Comparison of ENCODE assay signal across 8 cellular contexts in genomic region chr18:3447035-3447894, GRCh38. TPM values are rescaled to one million over a fixed set of nuclear protein-coding genes. Genes with fewer than 3 reads are reported as not detected.
DNase-seq lines count a peak whose midpoint lies in the region; ATAC-seq and TF ChIP-seq lines count a peak whose summit lies in the region.

No MANE protein-coding gene starts in this region.

- H3K23ac ChIP-seq in trophoblast cell (ENCODE audit: low read length), result no peak overlapping the region

- H3K4me2 ChIP-seq in trophoblast cell (ENCODE audit: low read length), result peak overlapping the region; percentile 84

- peaks cover 8% of the 10 kb centered on the region; the same call in 1 of the 2 replicates for H3K36me3 Mint-ChIP-seq in HFFc6 (ENCODE audit: low read depth)
- peaks cover 11% of the 10 kb centered on the region for H3K36me3 Mint-ChIP-seq in activated CD8-positive, alpha-beta T cell treated with anti-CD3 and anti-CD28 coated beads for 36 hours (ENCODE audit: low read depth)

- peak overlapping the region; percentile 9 for H2AFZ ChIP-seq in trophoblast cell (ENCODE audit: insufficient read depth, low read length, poor library complexity)

- no peaks in the 10 kb centered on the region for H3K9me3 ChIP-seq in trophoblast cell (ENCODE audit: insufficient read depth, low read depth, low read length)

- no peaks in the 10 kb centered on the region for H3K9me3 Mint-ChIP-seq in HFFc6
- H3K9me3 Mint-ChIP-seq in activated CD8-positive, alpha-beta T cell treated with anti-CD3 and anti-CD28 coated beads for 36 hours, result no peaks in the 10 kb centered on the region

- peak overlapping the region; percentile 39 for H2AK5ac ChIP-seq in trophoblast cell (ENCODE audit: low read length)

- H3K36me3 ChIP-seq in trophoblast cell (ENCODE audit: control insufficient read depth in 1 of 2, insufficient read depth in 2 of 2, low read length in 2 of 2), result peaks cover 0 to 6% of the 10 kb centered on the region in 2 experiments

- H3K4me1 ChIP-seq in trophoblast cell (ENCODE audit: control insufficient read depth in 1 of 2, insufficient read depth in 2 of 2, low read length in 2 of 2), result peaks cover 0 to 4% of the 10 kb centered on the region in 2 experiments

- no peak for ATAC-seq in activated CD8-positive, alpha-beta T cell treated with anti-CD3 and anti-CD28 coated beads for 36 hours
- no peak for ATAC-seq in HG02840 (IDR thresholded peaks at IDR 0.05; ENCODE audit: low FRiP score, unreplicated experiment)

- H3K79me1 ChIP-seq in trophoblast cell (ENCODE audit: low read length), result peaks cover 46% of the 10 kb centered on the region

- no peaks in the 10 kb centered on the region for H3K27me3 ChIP-seq in trophoblast cell (ENCODE audit: insufficient read depth, low read length)

- peak overlapping the region; percentile 94 for H3K27ac ChIP-seq in trophoblast cell (ENCODE audit: low read depth, low read length)

- peaks cover 16% of the 10 kb centered on the region for H3K4me1 Mint-ChIP-seq in HFFc6 (ENCODE audit: low read depth)
- peaks cover 12% of the 10 kb centered on the region for H3K4me1 Mint-ChIP-seq in activated CD8-positive, alpha-beta T cell treated with anti-CD3 and anti-CD28 coated beads for 36 hours (ENCODE audit: low read depth)

- CTCF ChIA-PET in activated CD8-positive, alpha-beta T cell treated with anti-CD3 and anti-CD28 coated beads for 36 hours (lab: Charles Lee), result interaction anchor here (0.7 to 3.5 kb wide), 9 partner anchors 9 to 219 kb away, joined by 3 to 21 read pairs (median 4); no protein-coding TSS in a partner anchor
- CTCF ChIA-PET in GM10248 (lab: Yijun Ruan, JAX), result interaction anchor here (0.9 to 2.1 kb wide), 9 partner anchors 9 to 219 kb away, joined by 3 to 6 read pairs (median 3); no protein-coding TSS in a partner anchor

- H3K9ac ChIP-seq in trophoblast cell (ENCODE audit: low read length), result peak overlapping the region; percentile 67

- peak overlapping the region; percentile 94 for H3K4me3 Mint-ChIP-seq in HFFc6
- peak overlapping the region; percentile 94 for H3K4me3 Mint-ChIP-seq in activated CD8-positive, alpha-beta T cell treated with anti-CD3 and anti-CD28 coated beads for 36 hours

- POLR2A ChIA-PET in activated CD8-positive, alpha-beta T cell treated with anti-CD3 and anti-CD28 coated beads for 36 hours (lab: Charles Lee), result interaction anchor here (0.5 to 3.0 kb wide), 8 partner anchors 12 to 217 kb away, joined by 3 to 11 read pairs (median 4); no protein-coding TSS in a partner anchor
- POLR2A ChIA-PET in GM10248 (lab: Yijun Ruan, JAX), result interaction anchor here (0.6 kb wide), 1 partner anchor 25 kb away, joined by 4 read pairs; no protein-coding TSS in a partner anchor

- peak overlapping the region; percentile 92 for H2BK5ac ChIP-seq in trophoblast cell (ENCODE audit: low read depth, low read length, poor library complexity)

- peak overlapping the region; percentile 71 for H3K14ac ChIP-seq in trophoblast cell (ENCODE audit: low read length)

- H3K4ac ChIP-seq in trophoblast cell (ENCODE audit: low read depth, low read length), result peak overlapping the region; percentile 6

- WGBS in trophoblast cell (ENCODE audit: extremely low coverage, insufficient coverage, insufficient read length), result no CpG with 5 or more reads among the region's 22 CpGs

- peak overlapping the region; percentile 99 for H3K27ac Mint-ChIP-seq in HFFc6
- peak overlapping the region; percentile 92 for H3K27ac Mint-ChIP-seq in activated CD8-positive, alpha-beta T cell treated with anti-CD3 and anti-CD28 coated beads for 36 hours

- peak overlapping the region; percentile 75 for H2BK120ac ChIP-seq in trophoblast cell (ENCODE audit: insufficient read depth, low read length, poor library complexity)

- H3K18ac ChIP-seq in trophoblast cell (ENCODE audit: low read length), result peak overlapping the region; percentile 33

- H2BK12ac ChIP-seq in trophoblast cell (ENCODE audit: low read length), result peak overlapping the region; percentile 30

- intact Hi-C loops in activated CD8-positive, alpha-beta T cell treated with anti-CD3 and anti-CD28 coated beads for 36 hours (cut with micrococcal nuclease), result no loop called here

- DNase-seq in AG10803 (ENCODE audit: low read depth) (peak; percentile 72), HFFc6 (peak; percentile 40), fibroblast of pulmonary artery (ENCODE audit: low read depth) (peak; percentile 84), trophoblast cell (peak; percentile 39 to 70), mesenteric fat pad (ENCODE audit: low spot score) (no peak), GM10248 (ENCODE audit: extremely low spot score) (no peak)
- no peak for DNase-seq in activated CD8-positive, alpha-beta T cell treated with anti-CD3 and anti-CD28 coated beads for 36 hours

- H3K4me3 ChIP-seq in AG10803 (ENCODE audit: low read length) (peak overlapping the region; percentile 97), fibroblast of pulmonary artery (replicated peaks; ENCODE audit: low read depth, low read length) (peak overlapping the region; percentile 83), trophoblast cell (ENCODE audit: low read depth, low read length) (peak overlapping the region; percentile 57)

- peaks cover 29% of the 10 kb centered on the region for H3K79me2 ChIP-seq in trophoblast cell (ENCODE audit: control insufficient read depth, insufficient read depth, low read length, poor library complexity)

- TF ChIP-seq CTCF in AG10803 (conservative IDR thresholded peaks at IDR 0.05; ENCODE audit: low read length) (no peak), HFFc6 (IDR thresholded peaks at IDR 0.05) (no peak), fibroblast of pulmonary artery (IDR thresholded peaks at IDR 0.05; ENCODE audit: low read length, missing control alignments) (no peak), GM10248 (IDR thresholded peaks at IDR 0.05; ENCODE audit: control extremely low read depth, extremely low read depth, low read depth, missing control alignments) (no peak)
- TF ChIP-seq CTCF in activated CD8-positive, alpha-beta T cell treated with anti-CD3 and anti-CD28 coated beads for 36 hours (IDR thresholded peaks at IDR 0.05), result no peak

- H4K8ac ChIP-seq in trophoblast cell (ENCODE audit: low read depth, low read length), result peak overlapping the region; percentile 25

- H4K12ac ChIP-seq in trophoblast cell (ENCODE audit: low read depth, low read length), result peak overlapping the region; percentile 49

- peaks cover 17% of the 10 kb centered on the region for H3K27me3 Mint-ChIP-seq in HFFc6 (ENCODE audit: insufficient read depth)
- no peaks in the 10 kb centered on the region for H3K27me3 Mint-ChIP-seq in activated CD8-positive, alpha-beta T cell treated with anti-CD3 and anti-CD28 coated beads for 36 hours

- peak overlapping the region; percentile 78 for H4K91ac ChIP-seq in trophoblast cell (ENCODE audit: low read depth, low read length)

RNA-seq across cellular contexts. Expression of gene TGIF1, which starts 2.7 kb away (rescaled TPM):
- total RNA-seq in HFFc6 (2021; fragmentation: NEBNext Ultra II Directional; extraction: Animal tissue kit (Norgen Biotek cat#: 25700)), result 10 to 100 TPM; 41.3 to 59.9 (median 55.8) TPM
- 10 to 100 TPM; 33.3 to 34.5 TPM for total RNA-seq in activated CD8-positive, alpha-beta T cell treated with anti-CD3 and anti-CD28 coated beads for 36 hours
- polyA plus RNA-seq in trophoblast cell (2013), result 125 and 128 TPM in 2 replicates
- total RNA-seq in mesenteric fat pad, result 59.3 TPM

Comparison
In these comparisons a context has a peak if more than half of its experiments do, and no peak if none do; other contexts are left out.
1. DNase-seq: peak in AG10803 (single experiment), HFFc6 (single experiment), fibroblast of pulmonary artery (single experiment) and trophoblast cell (2 of 2); none in activated CD8-positive, alpha-beta T cell treated with anti-CD3 and anti-CD28 coated beads for 36 hours (single experiment), mesenteric fat pad (single experiment) and GM10248 (single experiment).
2. Peak in every context shown above with its lines, with median percentiles within 50 percentile points of each other: H3K4me3 ChIP-seq.